Comparison of ENCODE assay signal across 22 cellular contexts in the genomic region with DNA sequence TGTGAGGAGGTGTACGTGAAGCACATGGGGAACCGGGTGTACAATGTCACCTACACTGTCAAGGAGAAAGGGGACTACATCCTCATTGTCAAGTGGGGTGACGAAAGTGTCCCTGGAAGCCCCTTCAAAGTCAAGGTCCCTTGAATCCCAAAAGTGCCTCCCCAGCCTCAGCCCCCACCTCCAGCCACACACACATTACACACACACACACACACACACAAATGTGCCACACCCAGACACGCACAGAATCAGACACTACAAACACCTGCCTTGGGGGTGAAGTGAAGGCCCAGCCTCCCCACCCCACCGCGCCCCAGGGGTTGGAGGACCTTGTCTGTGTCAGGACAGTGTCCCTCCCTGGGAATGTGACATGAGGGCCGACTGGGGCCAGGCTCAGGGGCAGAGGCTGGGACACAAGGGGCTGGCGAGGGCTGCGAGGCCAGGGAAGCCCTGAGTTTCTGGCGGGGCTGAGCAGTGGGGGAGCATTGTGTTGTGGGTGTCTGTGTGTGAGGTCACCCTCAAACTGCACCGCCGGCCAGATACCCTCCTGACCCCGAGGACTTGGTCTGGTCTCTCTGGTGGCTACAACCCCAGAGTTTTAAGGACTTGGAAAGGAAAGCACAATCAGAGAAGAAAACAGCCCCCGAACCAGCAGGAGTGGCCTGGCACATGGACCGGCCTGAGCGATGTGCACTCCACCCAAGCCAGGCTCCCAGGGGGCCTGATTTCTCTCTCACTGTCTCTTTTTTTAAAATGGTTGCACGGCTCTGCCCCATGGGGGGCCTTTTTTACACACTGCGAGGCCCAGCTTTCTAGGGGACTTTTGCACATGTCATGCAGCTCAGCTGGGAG. TPM values are rescaled to one million over a fixed set of nuclear protein-coding genes. Genes with fewer than 3 reads are reported as not detected.
DNase-seq lines count a peak whose midpoint lies in the region; ATAC-seq, FAIRE-seq and TF ChIP-seq lines count a peak whose summit lies in the region.
"Had no signal": no experiment of that assay in that cellular context is flagged by ENCODE, and none has a peak within 500 bp of the region (broad histone marks: within the 10 kb centered on the region; RNA-seq: fewer than 3 reads in every experiment).

No MANE protein-coding gene starts in this region.

- H3K4me1 ChIP-seq in BLaER1 treated with 17β-estradiol and CSF1 and Interleukin-3, amounts not matched to agents 10 nM and 100 nM, result peaks cover 21 to 44% (median 32%) of the 10 kb centered on the region in 10 experiments
- H3K4me1 ChIP-seq in astrocyte (ENCODE audit: insufficient read depth, low read length) (peaks cover 5% of the 10 kb centered on the region), right atrium auricular region (peaks cover 0 to 43% of the 10 kb centered on the region in 2 donors), gastrocnemius medialis (peaks cover 28 to 46% of the 10 kb centered on the region in 2 donors), endodermal cell (ENCODE audit: control insufficient read depth, insufficient read depth, low read length) (no peaks in the 10 kb centered on the region)

- H3K4me1 Mint-ChIP-seq in astrocyte (ENCODE audit: low read depth, unreplicated experiment), result peaks cover 12% of the 10 kb centered on the region
- peaks cover 7% of the 10 kb centered on the region for H3K4me1 Mint-ChIP-seq in endodermal cell
- H3K4me1 Mint-ChIP-seq in natural killer cell, result peaks cover 11 to 18% of the 10 kb centered on the region in 2 donors
- H3K4me1 Mint-ChIP-seq in Calu3 (ENCODE audit: low read depth, unreplicated experiment), result peaks cover 8% of the 10 kb centered on the region

- H3K4me3 Mint-ChIP-seq in astrocyte (ENCODE audit: unreplicated experiment), result no peak overlapping the region
- no peak overlapping the region for H3K4me3 Mint-ChIP-seq in endodermal cell
- H3K4me3 Mint-ChIP-seq in natural killer cell, result no peak overlapping the region
- H3K4me3 Mint-ChIP-seq in Calu3 (ENCODE audit: low read depth, unreplicated experiment), result no peak overlapping the region
- H3K4me3 Mint-ChIP-seq: activated CD4-positive, alpha-beta T cell treated with anti-CD3 and anti-CD28 coated beads for 36 hours; type B pancreatic cell had no signal

- H3K4me2 ChIP-seq in BLaER1 treated with 17β-estradiol and CSF1 and Interleukin-3, amounts not matched to agents 10 nM and 100 nM, result peak overlapping the region; percentile 35 to 77 (median 60)
- H3K4me2 ChIP-seq in astrocyte (ENCODE audit: low read length), result no peak overlapping the region
- H3K4me2 ChIP-seq: A549 had no signal

- H3K27me3 ChIP-seq in BLaER1 treated with 17β-estradiol and CSF1 and Interleukin-3, amounts not matched to agents 10 nM and 100 nM, result no peaks in the 10 kb centered on the region
- H3K27me3 ChIP-seq in astrocyte (ENCODE audit: insufficient read depth, low read length) (no peaks in the 10 kb centered on the region), right atrium auricular region (no peaks in the 10 kb centered on the region), gastrocnemius medialis (no peaks in the 10 kb centered on the region), endodermal cell (ENCODE audit: control insufficient read depth, insufficient read depth, low read length, poor library complexity, severe bottlenecking) (no peaks in the 10 kb centered on the region)

- FAIRE-seq in astrocyte (lab: Jason Lieb, UNC), result no peak
- FAIRE-seq: A549, keratinocyte had no signal

- H3K27me3 Mint-ChIP-seq in astrocyte (ENCODE audit: low read depth, unreplicated experiment), result no peaks in the 10 kb centered on the region
- no peaks in the 10 kb centered on the region for H3K27me3 Mint-ChIP-seq in endodermal cell (ENCODE audit: insufficient read depth)
- H3K27me3 Mint-ChIP-seq in natural killer cell (ENCODE audit: low read depth in 2 of 2), result peaks cover 0 to 3% of the 10 kb centered on the region in 2 donors
- peaks cover 35% of the 10 kb centered on the region for H3K27me3 Mint-ChIP-seq in Calu3 (ENCODE audit: unreplicated experiment)
- H3K27me3 Mint-ChIP-seq: activated CD4-positive, alpha-beta T cell treated with anti-CD3 and anti-CD28 coated beads for 36 hours; type B pancreatic cell had no signal

- H2AFZ ChIP-seq in astrocyte (ENCODE audit: low read depth, low read length), result no peak overlapping the region

- no TSS peak for BruUV-seq in Calu3 (replicated peaks; lab: Mats Ljungman, UMichigan)

- intact Hi-C loops in gastrocnemius medialis (cut with DNase I; ENCODE audit: low total_unique reads) (no loop called here), natural killer cell (cut with micrococcal nuclease) (no loop called here), Calu3 (cut with micrococcal nuclease; ENCODE audit: unreplicated experiment) (no loop called here)

- H3K27ac Mint-ChIP-seq in astrocyte (ENCODE audit: unreplicated experiment) (peak overlapping the region; percentile 8), endodermal cell (no peak overlapping the region), natural killer cell (no peak overlapping the region), Calu3 (ENCODE audit: unreplicated experiment) (no peak overlapping the region)
- H3K27ac Mint-ChIP-seq: activated CD4-positive, alpha-beta T cell treated with anti-CD3 and anti-CD28 coated beads for 36 hours; type B pancreatic cell had no signal

- no peak for DNase-seq in astrocyte (ENCODE audit: low read depth)
- no peak for DNase-seq in right atrium auricular region (ENCODE audit: low spot score)
- no peak for DNase-seq in gastrocnemius medialis
- DNase-seq in endodermal cell, result no peak
- DNase-seq in natural killer cell, result no peak
- no peak for DNase-seq in Calu3
- no peak for DNase-seq in cerebellum (ENCODE audit: low spot score)
- DNase-seq: activated CD4-positive, alpha-beta T cell treated with anti-CD3 and anti-CD28 coated beads for 36 hours; activated CD8-positive, alpha-beta memory T cell treated with anti-CD3 and anti-CD28 coated beads, Interleukin-2, amount 50 U/mL, for 4 hours; activated naive CD4-positive, alpha-beta T cell; DMS79; GOT3; NCI-H1048; NCI-H2081; NCI-H524 treated with DMSO at 0.1 percent for 48 hours; OCI-M1; stimulated activated CD4-positive, alpha-beta T cell treated with anti-CD3 and anti-CD28 coated beads, Interleukin-4, amount 100 ng/mL, for 24 hours; T-helper 9 cell had no signal

- H3K4me3 ChIP-seq in BLaER1 treated with 17β-estradiol and CSF1 and Interleukin-3, amounts not matched to agents 10 nM and 100 nM, result no peak overlapping the region
- no peak overlapping the region for H3K4me3 ChIP-seq in astrocyte (ENCODE audit: insufficient read depth, low read depth, low read length)
- H3K4me3 ChIP-seq in right atrium auricular region, result no peak overlapping the region
- H3K4me3 ChIP-seq in gastrocnemius medialis, result no peak overlapping the region
- no peak overlapping the region for H3K4me3 ChIP-seq in endodermal cell (ENCODE audit: low read length)
- H3K4me3 ChIP-seq: A549 had no signal

- TF ChIP-seq POLR2A in gastrocnemius medialis (IDR thresholded peaks at IDR 0.05), result no peak

- H3K36me3 ChIP-seq in BLaER1 treated with 17β-estradiol and CSF1 and Interleukin-3, amounts not matched to agents 10 nM and 100 nM, result no peaks in the 10 kb centered on the region
- peaks cover 21% of the 10 kb centered on the region for H3K36me3 ChIP-seq in astrocyte (ENCODE audit: insufficient read depth, low read length)
- peaks cover 47% of the 10 kb centered on the region for H3K36me3 ChIP-seq in right atrium auricular region
- H3K36me3 ChIP-seq in gastrocnemius medialis, result peaks cover 4 to 37% of the 10 kb centered on the region in 2 donors
- H3K36me3 ChIP-seq in endodermal cell (ENCODE audit: control insufficient read depth, insufficient read depth, low read length), result peaks cover 9% of the 10 kb centered on the region

- H3K9me3 Mint-ChIP-seq in astrocyte (ENCODE audit: unreplicated experiment) (no peaks in the 10 kb centered on the region), endodermal cell (no peaks in the 10 kb centered on the region), natural killer cell (no peaks in the 10 kb centered on the region), Calu3 (ENCODE audit: low read depth, unreplicated experiment) (no peaks in the 10 kb centered on the region)
- H3K9me3 Mint-ChIP-seq: type B pancreatic cell had no signal

- peak overlapping the region in 7 of 11 experiments; percentile 2 to 47 (median 35); a peak in 8 of 22 replicates for H3K9ac ChIP-seq in BLaER1 treated with 17β-estradiol and CSF1 and Interleukin-3, amounts not matched to agents 10 nM and 100 nM
- H3K9ac ChIP-seq in astrocyte (ENCODE audit: low read length) (no peak overlapping the region), endodermal cell (ENCODE audit: extremely low read depth, low read length, poor library complexity, severe bottlenecking) (no peak overlapping the region)

- CTCF ChIA-PET in Calu3 (lab: Charles Lee), result no interaction called here

- peak overlapping the region in 1 of 11 experiments; percentile 6; a peak in 1 of 22 replicates for H3K27ac ChIP-seq in BLaER1 treated with 17β-estradiol and CSF1 and Interleukin-3, amounts not matched to agents 10 nM and 100 nM
- H3K27ac ChIP-seq in astrocyte (ENCODE audit: low read depth, low read length) (no peak overlapping the region), right atrium auricular region (peak overlapping the region; percentile 64 to 73), gastrocnemius medialis (peak overlapping the region; percentile 82 to 91 (median 84)), endodermal cell (ENCODE audit: low read depth, low read length) (no peak overlapping the region)
- H3K27ac ChIP-seq: A549 had no signal

- in situ Hi-C loops in gastrocnemius medialis (cut with MboI; ENCODE audit: low sequenced_read_pairs in 4 of 4), result loop anchor here in 1 of 4 donors (25.0 kb wide), 1 partner anchor 396 kb away; a partner anchor contains a TSS

- peaks cover under 1 to 7% (median 2%) of the 10 kb centered on the region in 11 experiments; a peak in 16 of 22 replicates for H4K20me1 ChIP-seq in BLaER1 treated with 17β-estradiol and CSF1 and Interleukin-3, amounts not matched to agents 10 nM and 100 nM
- H4K20me1 ChIP-seq in astrocyte (ENCODE audit: insufficient read depth, low read length), result peaks cover 55% of the 10 kb centered on the region

- H3K36me3 Mint-ChIP-seq in astrocyte (ENCODE audit: low read depth, unreplicated experiment) (peaks cover 10% of the 10 kb centered on the region), endodermal cell (ENCODE audit: low read depth) (no peaks in the 10 kb centered on the region), natural killer cell (no peaks in the 10 kb centered on the region), Calu3 (ENCODE audit: insufficient read depth, unreplicated experiment) (peaks cover 17% of the 10 kb centered on the region)
- H3K36me3 Mint-ChIP-seq: type B pancreatic cell had no signal

- ATAC-seq in gastrocnemius medialis, result no peak
- no peak for ATAC-seq in natural killer cell
- ATAC-seq: A549; activated CD4-positive, alpha-beta T cell treated with anti-CD3 and anti-CD28 coated beads for 36 hours had no signal

- TF ChIP-seq CTCF in astrocyte (IDR thresholded peaks at IDR 0.05; ENCODE audit: insufficient read depth, low read depth, low read length) (no peak), right atrium auricular region (IDR thresholded peaks at IDR 0.05) (no peak), gastrocnemius medialis (IDR thresholded peaks at IDR 0.05 in 4 of 5, conservative IDR thresholded peaks at IDR 0.05 in 1 of 5) (no peak), endodermal cell (conservative IDR thresholded peaks at IDR 0.05) (no peak), natural killer cell (IDR thresholded peaks at IDR 0.05) (no peak), Calu3 (IDR thresholded peaks at IDR 0.05; ENCODE audit: unreplicated experiment) (no peak)

- 93 to 96% methylated on average over 8 to 18 of the region's 18 CpGs for WGBS in endodermal cell (ENCODE audit: insufficient coverage in 1 of 2, insufficient read length in 1 of 2), 2 experiments

- H3K79me2 ChIP-seq in astrocyte (ENCODE audit: insufficient read depth, low read length), result peaks cover 9% of the 10 kb centered on the region

- H3K9me3 ChIP-seq in BLaER1 treated with 17β-estradiol and CSF1 and Interleukin-3, amounts not matched to agents 10 nM and 100 nM (replicated peaks in 1 of 11), result no peaks in the 10 kb centered on the region
- H3K9me3 ChIP-seq in astrocyte (ENCODE audit: insufficient read depth, low read depth, low read length) (no peaks in the 10 kb centered on the region), right atrium auricular region (no peaks in the 10 kb centered on the region), gastrocnemius medialis (no peaks in the 10 kb centered on the region), endodermal cell (ENCODE audit: control insufficient read depth, low read length) (no peaks in the 10 kb centered on the region)
- H3K9me3 ChIP-seq: A549 had no signal

RNA-seq across cellular contexts. Expression of a gene that starts 4.0 kb away (rescaled TPM):
- total RNA-seq in astrocyte (193 TPM in 2 replicates), right atrium auricular region (100 to 1,000 TPM; 121 TPM), gastrocnemius medialis (10 to 100 TPM; 79.3 to 99.2 (median 82.3) TPM), endodermal cell (100 to 1,000 TPM; 122 to 157 TPM), natural killer cell (10 to 100 TPM; 82.9 to 98.0 (median 94.3) TPM), Calu3 (2022) (104 and 123 TPM in 2 replicates), cerebellum (58.4 TPM)
- polyA plus RNA-seq in endodermal cell (2013, experiment 1 of 2), result 128 TPM
- polyA plus RNA-seq in endodermal cell (2013, experiment 2 of 2), result 128 TPM

RNA-seq across cellular contexts. Expression of a gene that starts 28.4 kb away (rescaled TPM):
- 308 and 364 TPM in 2 replicates for total RNA-seq in astrocyte
- total RNA-seq in right atrium auricular region, result 100 to 1,000 TPM; 215 to 646 TPM
- 1,000 to 10,000 TPM; 1,071 to 4,398 (median 2,381) TPM for total RNA-seq in gastrocnemius medialis
- 10 to 100 TPM in 1 of 2 donors, 1 to 10 TPM in 1; 6.6 to 11.5 TPM for total RNA-seq in endodermal cell
- polyA plus RNA-seq in endodermal cell (2013, experiment 1 of 2), result 25.3 TPM
- 28.7 TPM for polyA plus RNA-seq in endodermal cell (2013, experiment 2 of 2)
- under 1 TPM in 2 of 3 donors, not detected in 1; 0.05 to 0.25 TPM for total RNA-seq in natural killer cell
- total RNA-seq in Calu3 (2022), result 0.42 and 0.98 TPM in 2 replicates
- total RNA-seq in cerebellum, result 43.4 TPM

RNA-seq across cellular contexts. Expression of a gene that starts 51.9 kb away (rescaled TPM):
- total RNA-seq in astrocyte (0.20 and 0.41 TPM in 2 replicates), right atrium auricular region (not detected), gastrocnemius medialis (under 1 TPM in 1 of 4 donors, not detected in 3; 0.10 TPM), endodermal cell (10 to 100 TPM; 21.1 to 33.3 TPM), natural killer cell (under 1 TPM in 2 of 3 donors, not detected in 1; 0.49 to 0.95 TPM), Calu3 (2022) (6.8 and 10.6 TPM in 2 replicates), cerebellum (3.4 TPM)
- 8.3 TPM for polyA plus RNA-seq in endodermal cell (2013, experiment 1 of 2)
- polyA plus RNA-seq in endodermal cell (2013, experiment 2 of 2), result 6.5 TPM
- total RNA-seq: activated CD4-positive, alpha-beta T cell treated with anti-CD3 and anti-CD28 coated beads for 36 hours had no signal
- polyA plus RNA-seq: keratinocyte had no signal

Comparison
In these comparisons a context has a peak if more than half of its experiments do, and no peak if none do; other contexts are left out.
1. H3K27ac ChIP-seq: peak in right atrium auricular region (2 of 2) and gastrocnemius medialis (4 of 4); none in astrocyte (single experiment) and endodermal cell (single experiment).
2. H3K9ac ChIP-seq: peak in BLaER1 treated with 17β-estradiol and CSF1 and Interleukin-3, amounts not matched to agents 10 nM and 100 nM (7 of 11); none in astrocyte (single experiment) and endodermal cell (single experiment).